2 cellular contexts compared by ENCODE assay signal in the genomic region with DNA sequence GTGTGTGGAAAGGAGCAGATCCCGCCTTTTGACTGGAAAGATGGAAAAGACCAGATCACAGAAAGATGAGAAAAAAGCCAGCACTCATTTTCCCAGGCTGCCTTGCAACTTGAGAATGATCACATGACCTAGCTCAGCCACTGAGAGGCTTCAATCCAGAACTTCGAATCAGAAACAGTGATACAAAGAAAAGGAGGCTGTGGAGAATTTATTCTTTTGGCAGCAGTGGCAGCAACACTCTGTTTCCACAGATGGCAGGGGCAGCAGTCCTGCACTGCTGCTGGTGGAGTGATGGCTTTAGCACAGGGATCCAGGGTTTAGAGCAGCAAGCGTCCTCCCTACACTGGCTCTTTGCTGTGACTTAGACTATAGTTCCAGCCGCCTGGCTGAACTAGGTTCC.
A peak's percentile ranks its signal among the peaks of the same experiment; 100 is the strongest.
TF ChIP-seq lines count a peak whose summit lies in the region.

No MANE protein-coding gene starts in this region.

TF ChIP-seq in GM23338, 12 proteins besides CTCF, POLR2A, EP300 and RAD21:
- TF ChIP-seq POLR2AphosphoS5 (IDR thresholded peaks at IDR 0.05; ENCODE audit: low read depth) = no peak
- no peak for TF ChIP-seq JUNB (IDR thresholded peaks at IDR 0.05; ENCODE audit: unreplicated experiment)
- no peak for TF ChIP-seq NANOG (IDR thresholded peaks at IDR 0.05; ENCODE audit: borderline replicate concordance)
- no peak for TF ChIP-seq EZH2phosphoT487 (IDR thresholded peaks at IDR 0.05; ENCODE audit: unreplicated experiment)
- TF ChIP-seq EZH2 (IDR thresholded peaks at IDR 0.05; ENCODE audit: low read depth, unreplicated experiment) = no peak
- TF ChIP-seq ZNF331 (CRISPR knock-in tag; IDR thresholded peaks at IDR 0.05; ENCODE audit: low read depth) = no peak
- no peak for TF ChIP-seq STAT1 (IDR thresholded peaks at IDR 0.05; ENCODE audit: unreplicated experiment)

TF ChIP-seq in H1, 55 proteins besides CTCF, POLR2A, EP300 and RAD21:
- no peak for TF ChIP-seq BRCA1 (IDR thresholded peaks at IDR 0.05; ENCODE audit: low read depth, low read length)
- TF ChIP-seq EGR1 (IDR thresholded peaks at IDR 0.05; ENCODE audit: borderline replicate concordance, low read depth, low read length) = no peak
- TF ChIP-seq JUN (IDR thresholded peaks at IDR 0.05; ENCODE audit: low read depth, low read length) = no peak
- no peak for TF ChIP-seq TBP (IDR thresholded peaks at IDR 0.05; ENCODE audit: low read depth, low read length)
- no peak for TF ChIP-seq HDAC2 (IDR thresholded peaks at IDR 0.05; ENCODE audit: borderline replicate concordance in 1 of 2, low read depth in 2 of 2, low read length in 2 of 2)
- TF ChIP-seq, protein P1, sequence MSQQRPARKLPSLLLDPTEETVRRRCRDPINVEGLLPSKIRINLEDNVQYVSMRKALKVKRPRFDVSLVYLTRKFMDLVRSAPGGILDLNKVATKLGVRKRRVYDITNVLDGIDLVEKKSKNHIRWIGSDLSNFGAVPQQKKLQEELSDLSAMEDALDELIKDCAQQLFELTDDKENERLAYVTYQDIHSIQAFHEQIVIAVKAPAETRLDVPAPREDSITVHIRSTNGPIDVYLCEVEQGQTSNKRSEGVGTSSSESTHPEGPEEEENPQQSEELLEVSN (IDR thresholded peaks at IDR 0.05) = no peak
- TF ChIP-seq ASH2L (IDR thresholded peaks at IDR 0.05; ENCODE audit: low read length) = no peak
- TF ChIP-seq, protein P2, sequence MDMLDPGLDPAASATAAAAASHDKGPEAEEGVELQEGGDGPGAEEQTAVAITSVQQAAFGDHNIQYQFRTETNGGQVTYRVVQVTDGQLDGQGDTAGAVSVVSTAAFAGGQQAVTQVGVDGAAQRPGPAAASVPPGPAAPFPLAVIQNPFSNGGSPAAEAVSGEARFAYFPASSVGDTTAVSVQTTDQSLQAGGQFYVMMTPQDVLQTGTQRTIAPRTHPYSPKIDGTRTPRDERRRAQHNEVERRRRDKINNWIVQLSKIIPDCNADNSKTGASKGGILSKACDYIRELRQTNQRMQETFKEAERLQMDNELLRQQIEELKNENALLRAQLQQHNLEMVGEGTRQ (IDR thresholded peaks at IDR 0.05; ENCODE audit: low read length) = peak; percentile 55; the same call in 1 of the 2 replicates
